Comparison of ENCODE assay signal across 2 cellular contexts in the genomic region with DNA sequence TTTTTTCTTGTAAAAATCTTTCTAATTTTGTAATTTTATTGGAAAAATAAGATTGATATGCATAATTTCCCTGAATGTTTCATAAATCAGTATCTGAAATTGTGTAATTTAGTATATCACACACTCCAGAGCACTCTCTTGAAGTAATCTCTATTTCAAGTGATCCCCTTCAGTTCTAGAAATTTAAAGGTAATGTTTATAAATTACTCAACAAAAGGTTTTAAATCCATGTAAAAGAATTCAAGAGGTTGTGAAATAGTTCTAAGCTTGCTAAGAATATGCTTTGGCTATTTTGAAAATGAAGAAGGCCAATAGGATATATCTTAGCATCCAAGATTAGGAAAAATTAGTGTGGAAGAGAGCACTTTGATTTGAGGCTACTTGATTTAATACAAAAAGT.
TF ChIP-seq lines count a peak whose summit lies in the region.

No MANE protein-coding gene starts in this region.

TF ChIP-seq in HepG2, 621 proteins besides CTCF, POLR2A, EP300 and RAD21 (continues in another document):
- TF ChIP-seq, protein P1, sequence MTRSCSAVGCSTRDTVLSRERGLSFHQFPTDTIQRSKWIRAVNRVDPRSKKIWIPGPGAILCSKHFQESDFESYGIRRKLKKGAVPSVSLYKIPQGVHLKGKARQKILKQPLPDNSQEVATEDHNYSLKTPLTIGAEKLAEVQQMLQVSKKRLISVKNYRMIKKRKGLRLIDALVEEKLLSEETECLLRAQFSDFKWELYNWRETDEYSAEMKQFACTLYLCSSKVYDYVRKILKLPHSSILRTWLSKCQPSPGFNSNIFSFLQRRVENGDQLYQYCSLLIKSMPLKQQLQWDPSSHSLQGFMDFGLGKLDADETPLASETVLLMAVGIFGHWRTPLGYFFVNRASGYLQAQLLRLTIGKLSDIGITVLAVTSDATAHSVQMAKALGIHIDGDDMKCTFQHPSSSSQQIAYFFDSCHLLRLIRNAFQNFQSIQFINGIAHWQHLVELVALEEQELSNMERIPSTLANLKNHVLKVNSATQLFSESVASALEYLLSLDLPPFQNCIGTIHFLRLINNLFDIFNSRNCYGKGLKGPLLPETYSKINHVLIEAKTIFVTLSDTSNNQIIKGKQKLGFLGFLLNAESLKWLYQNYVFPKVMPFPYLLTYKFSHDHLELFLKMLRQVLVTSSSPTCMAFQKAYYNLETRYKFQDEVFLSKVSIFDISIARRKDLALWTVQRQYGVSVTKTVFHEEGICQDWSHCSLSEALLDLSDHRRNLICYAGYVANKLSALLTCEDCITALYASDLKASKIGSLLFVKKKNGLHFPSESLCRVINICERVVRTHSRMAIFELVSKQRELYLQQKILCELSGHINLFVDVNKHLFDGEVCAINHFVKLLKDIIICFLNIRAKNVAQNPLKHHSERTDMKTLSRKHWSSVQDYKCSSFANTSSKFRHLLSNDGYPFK (CRISPR knock-in tag; IDR thresholded peaks at IDR 0.05; ENCODE audit: borderline replicate concordance) = no peak
- TF ChIP-seq EZH2 (conservative IDR thresholded peaks at IDR 0.05; ENCODE audit: low read depth, low read length) (no peak), RFXAP (CRISPR knock-in tag; IDR thresholded peaks at IDR 0.05; ENCODE audit: borderline replicate concordance) (no peak), ZNF772 (CRISPR knock-in tag; IDR thresholded peaks at IDR 0.05) (no peak), ZNF12 (CRISPR knock-in tag; IDR thresholded peaks at IDR 0.05) (no peak), ZNF564 (CRISPR knock-in tag; IDR thresholded peaks at IDR 0.05) (no peak), KMT2B (CRISPR knock-in tag; IDR thresholded peaks at IDR 0.05) (no peak), SMYD3 (CRISPR knock-in tag; IDR thresholded peaks at IDR 0.05) (no peak), ARNT2 (CRISPR knock-in tag; IDR thresholded peaks at IDR 0.05; ENCODE audit: low read depth) (no peak), CBFB (CRISPR knock-in tag; IDR thresholded peaks at IDR 0.05) (no peak), ZMAT3 (CRISPR knock-in tag; conservative IDR thresholded peaks at IDR 0.05) (no peak), HES4 (CRISPR knock-in tag; IDR thresholded peaks at IDR 0.05; ENCODE audit: borderline replicate concordance) (no peak), ZNF839 (CRISPR knock-in tag; IDR thresholded peaks at IDR 0.05; ENCODE audit: borderline replicate concordance) (no peak)
- TF ChIP-seq, protein P2, sequence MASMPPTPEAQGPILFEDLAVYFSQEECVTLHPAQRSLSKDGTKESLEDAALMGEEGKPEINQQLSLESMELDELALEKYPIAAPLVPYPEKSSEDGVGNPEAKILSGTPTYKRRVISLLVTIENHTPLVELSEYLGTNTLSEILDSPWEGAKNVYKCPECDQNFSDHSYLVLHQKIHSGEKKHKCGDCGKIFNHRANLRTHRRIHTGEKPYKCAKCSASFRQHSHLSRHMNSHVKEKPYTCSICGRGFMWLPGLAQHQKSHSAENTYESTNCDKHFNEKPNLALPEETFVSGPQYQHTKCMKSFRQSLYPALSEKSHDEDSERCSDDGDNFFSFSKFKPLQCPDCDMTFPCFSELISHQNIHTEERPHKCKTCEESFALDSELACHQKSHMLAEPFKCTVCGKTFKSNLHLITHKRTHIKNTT (CRISPR knock-in tag; IDR thresholded peaks at IDR 0.05) = no peak
- TF ChIP-seq, protein P3, sequence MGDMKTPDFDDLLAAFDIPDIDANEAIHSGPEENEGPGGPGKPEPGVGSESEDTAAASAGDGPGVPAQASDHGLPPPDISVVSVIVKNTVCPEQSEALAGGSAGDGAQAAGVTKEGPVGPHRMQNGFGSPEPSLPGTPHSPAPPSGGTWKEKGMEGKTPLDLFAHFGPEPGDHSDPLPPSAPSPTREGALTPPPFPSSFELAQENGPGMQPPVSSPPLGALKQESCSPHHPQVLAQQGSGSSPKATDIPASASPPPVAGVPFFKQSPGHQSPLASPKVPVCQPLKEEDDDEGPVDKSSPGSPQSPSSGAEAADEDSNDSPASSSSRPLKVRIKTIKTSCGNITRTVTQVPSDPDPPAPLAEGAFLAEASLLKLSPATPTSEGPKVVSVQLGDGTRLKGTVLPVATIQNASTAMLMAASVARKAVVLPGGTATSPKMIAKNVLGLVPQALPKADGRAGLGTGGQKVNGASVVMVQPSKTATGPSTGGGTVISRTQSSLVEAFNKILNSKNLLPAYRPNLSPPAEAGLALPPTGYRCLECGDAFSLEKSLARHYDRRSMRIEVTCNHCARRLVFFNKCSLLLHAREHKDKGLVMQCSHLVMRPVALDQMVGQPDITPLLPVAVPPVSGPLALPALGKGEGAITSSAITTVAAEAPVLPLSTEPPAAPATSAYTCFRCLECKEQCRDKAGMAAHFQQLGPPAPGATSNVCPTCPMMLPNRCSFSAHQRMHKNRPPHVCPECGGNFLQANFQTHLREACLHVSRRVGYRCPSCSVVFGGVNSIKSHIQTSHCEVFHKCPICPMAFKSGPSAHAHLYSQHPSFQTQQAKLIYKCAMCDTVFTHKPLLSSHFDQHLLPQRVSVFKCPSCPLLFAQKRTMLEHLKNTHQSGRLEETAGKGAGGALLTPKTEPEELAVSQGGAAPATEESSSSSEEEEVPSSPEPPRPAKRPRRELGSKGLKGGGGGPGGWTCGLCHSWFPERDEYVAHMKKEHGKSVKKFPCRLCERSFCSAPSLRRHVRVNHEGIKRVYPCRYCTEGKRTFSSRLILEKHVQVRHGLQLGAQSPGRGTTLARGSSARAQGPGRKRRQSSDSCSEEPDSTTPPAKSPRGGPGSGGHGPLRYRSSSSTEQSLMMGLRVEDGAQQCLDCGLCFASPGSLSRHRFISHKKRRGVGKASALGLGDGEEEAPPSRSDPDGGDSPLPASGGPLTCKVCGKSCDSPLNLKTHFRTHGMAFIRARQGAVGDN (CRISPR knock-in tag; IDR thresholded peaks at IDR 0.05) = no peak
- TF ChIP-seq, protein P4, sequence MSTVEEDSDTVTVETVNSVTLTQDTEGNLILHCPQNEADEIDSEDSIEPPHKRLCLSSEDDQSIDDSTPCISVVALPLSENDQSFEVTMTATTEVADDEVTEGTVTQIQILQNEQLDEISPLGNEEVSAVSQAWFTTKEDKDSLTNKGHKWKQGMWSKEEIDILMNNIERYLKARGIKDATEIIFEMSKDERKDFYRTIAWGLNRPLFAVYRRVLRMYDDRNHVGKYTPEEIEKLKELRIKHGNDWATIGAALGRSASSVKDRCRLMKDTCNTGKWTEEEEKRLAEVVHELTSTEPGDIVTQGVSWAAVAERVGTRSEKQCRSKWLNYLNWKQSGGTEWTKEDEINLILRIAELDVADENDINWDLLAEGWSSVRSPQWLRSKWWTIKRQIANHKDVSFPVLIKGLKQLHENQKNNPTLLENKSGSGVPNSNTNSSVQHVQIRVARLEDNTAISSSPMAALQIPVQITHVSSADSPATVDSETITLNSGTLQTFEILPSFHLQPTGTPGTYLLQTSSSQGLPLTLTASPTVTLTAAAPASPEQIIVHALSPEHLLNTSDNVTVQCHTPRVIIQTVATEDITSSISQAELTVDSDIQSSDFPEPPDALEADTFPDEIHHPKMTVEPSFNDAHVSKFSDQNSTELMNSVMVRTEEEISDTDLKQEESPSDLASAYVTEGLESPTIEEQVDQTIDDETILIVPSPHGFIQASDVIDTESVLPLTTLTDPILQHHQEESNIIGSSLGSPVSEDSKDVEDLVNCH (CRISPR knock-in tag; IDR thresholded peaks at IDR 0.05) = no peak

TF ChIP-seq in IMR-90, 13 proteins besides CTCF, POLR2A, EP300 and RAD21:
- TF ChIP-seq CEBPB (IDR thresholded peaks at IDR 0.05; ENCODE audit: low read depth, low read length) = peak; percentile 66
- no peak for TF ChIP-seq CHD1 (IDR thresholded peaks at IDR 0.05; ENCODE audit: low read depth, low read length)
